Comparison of ENCODE assay signal across 9 cellular contexts in the genomic region with DNA sequence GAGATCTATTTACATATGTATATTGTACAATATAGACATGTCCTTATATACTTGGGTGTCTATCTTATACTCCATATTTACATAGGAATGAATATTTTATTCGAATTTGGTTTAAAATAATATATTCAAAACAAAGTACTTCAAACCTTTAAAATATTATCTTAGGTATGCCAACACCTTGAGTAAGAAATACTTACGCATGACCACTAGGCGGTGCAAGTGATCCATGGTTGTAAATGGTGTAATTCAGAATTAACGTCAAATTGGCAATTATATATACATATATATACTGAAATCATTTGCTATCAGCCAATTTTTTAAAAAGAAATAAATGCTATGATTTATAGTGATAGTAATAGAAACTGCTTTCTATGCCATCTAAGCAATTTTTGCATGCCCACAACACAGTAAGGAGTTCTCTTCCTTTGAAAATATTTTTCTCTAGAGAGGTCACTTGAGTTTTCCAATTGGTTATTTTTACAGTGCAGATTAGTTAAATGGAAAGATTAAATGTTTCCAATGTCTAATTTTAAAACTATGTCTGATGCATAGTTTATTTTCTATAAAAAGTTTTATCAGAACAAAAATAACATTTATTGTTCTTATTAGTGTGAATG. TPM values are rescaled to one million over a fixed set of nuclear protein-coding genes. Genes with fewer than 3 reads are reported as not detected.
DNase-seq lines count a peak whose midpoint lies in the region; ATAC-seq, FAIRE-seq and TF ChIP-seq lines count a peak whose summit lies in the region.
"Had no signal": no experiment of that assay in that cellular context is flagged by ENCODE, and none has a peak within 500 bp of the region (broad histone marks: within the 10 kb centered on the region; RNA-seq: fewer than 3 reads in every experiment).

No MANE protein-coding gene starts in this region.

- no peak overlapping the region for H3K4ac ChIP-seq in mesendoderm (ENCODE audit: low read depth, low read length)

- WGBS in mesendoderm (ENCODE audit: extremely low coverage, insufficient coverage, low lambda C conversion rate) = no CpG with 5 or more reads among the region's 4 CpGs
- WGBS in stomach, 5 donors = 0 to 3% (median 1%) methylated on average over 4 of the region's 4 CpGs

- H3K4me2 ChIP-seq in Loucy (ENCODE audit: low read depth, low read length, poor library complexity, severe bottlenecking) = no peak overlapping the region
- no peak overlapping the region for H3K4me2 ChIP-seq in mesendoderm (ENCODE audit: low read length)

- H3K79me1 ChIP-seq in mesendoderm (ENCODE audit: low read length) = no peaks in the 10 kb centered on the region

- no peak overlapping the region for H4K5ac ChIP-seq in mesendoderm (ENCODE audit: low read length)

- DNase-seq in AG04450 (ENCODE audit: low read depth, low spot score) = peak; percentile 18
- DNase-seq in T-cell = peak in 29 of 34 experiments; percentile 5 to 60 (median 42)
- peak; percentile 55 for DNase-seq in bronchial epithelial cell (ENCODE audit: low read depth)
- peak; percentile 40 for DNase-seq in mesendoderm
- peak; percentile 41 for DNase-seq in stomach
- no peak for DNase-seq in mesenteric fat pad (ENCODE audit: low spot score)

- H3K36me3 ChIP-seq in Loucy (ENCODE audit: insufficient read depth, low read length) (no peaks in the 10 kb centered on the region), bronchial epithelial cell (ENCODE audit: control insufficient read depth, insufficient read depth, low read length) (no peaks in the 10 kb centered on the region), mesendoderm (ENCODE audit: control insufficient read depth, insufficient read depth, low read length) (no peaks in the 10 kb centered on the region), stomach (no peaks in the 10 kb centered on the region)
- H3K36me3 ChIP-seq: neutrophil had no signal

- no peak for TF ChIP-seq EP300 in stomach (IDR thresholded peaks at IDR 0.05)

- FAIRE-seq in bronchial epithelial cell (lab: Jason Lieb, UNC) = no peak

- no peak overlapping the region for H2BK120ac ChIP-seq in mesendoderm (ENCODE audit: low read depth, low read length)

- no peak overlapping the region for H2BK15ac ChIP-seq in mesendoderm (replicated peaks; ENCODE audit: low read depth)

- H3K4me3 Mint-ChIP-seq in T-cell = no peak overlapping the region

- H3K9me3 Mint-ChIP-seq in T-cell = no peaks in the 10 kb centered on the region

- TF ChIP-seq CTCF in AG04450 (IDR thresholded peaks at IDR 0.05; ENCODE audit: low read depth, low read length) (peak; percentile 87), Loucy (conservative IDR thresholded peaks at IDR 0.05; ENCODE audit: low read length) (peak; percentile 83), bronchial epithelial cell (IDR thresholded peaks at IDR 0.05; ENCODE audit: insufficient read depth, low read length, severe bottlenecking) (peak; percentile 48), stomach (IDR thresholded peaks at IDR 0.05) (peak in 5 of 7 experiments; percentile 35 to 79 (median 59))

- H3K27ac Mint-ChIP-seq in T-cell = no peak overlapping the region

- TF ChIP-seq POLR2A in stomach (IDR thresholded peaks at IDR 0.05) = no peak

- H3K27me3 Mint-ChIP-seq in T-cell = no peaks in the 10 kb centered on the region

- no peak overlapping the region for H3K18ac ChIP-seq in mesendoderm (ENCODE audit: low read length)

- peaks cover 8 to 14% (median 12%) of the 10 kb centered on the region in 3 donors for H3K4me1 Mint-ChIP-seq in T-cell

- H3K4me1 ChIP-seq in Loucy (ENCODE audit: insufficient read depth, low read length, poor library complexity, severe bottlenecking) (peaks cover 29% of the 10 kb centered on the region), mesendoderm (ENCODE audit: control insufficient read depth, low read depth, low read length) (no peaks in the 10 kb centered on the region), stomach (peaks cover 0 to 3% (median 1%) of the 10 kb centered on the region in 4 donors)

- H3K9ac ChIP-seq in Loucy (ENCODE audit: low read depth, low read length, poor library complexity, severe bottlenecking) (no peak overlapping the region), mesendoderm (ENCODE audit: low read length) (no peak overlapping the region)

- H3K56ac ChIP-seq in mesendoderm (ENCODE audit: low read length) = no peak overlapping the region

- no peak overlapping the region for H2AFZ ChIP-seq in Loucy (ENCODE audit: low read length)

- CTCF ChIA-PET in AG04450 (lab: Charles Lee) = interaction anchor here (0.7 to 1.8 kb wide), 8 partner anchors 9 to 1206 kb away, joined by 3 to 6 read pairs (median 5); no protein-coding TSS in a partner anchor
- CTCF ChIA-PET in T-cell (lab: Charles Lee) = interaction anchor here in 1 of 2 donors (0.7 kb wide), 1 partner anchor 1004 kb away, joined by 5 read pairs; no protein-coding TSS in a partner anchor

- POLR2A ChIA-PET in AG04450 (lab: Yijun Ruan, JAX) = no interaction called here
- POLR2A ChIA-PET in T-cell (lab: Charles Lee) = no interaction called here

- H3K27ac ChIP-seq in AG04450 (ENCODE audit: low read depth, low read length) (no peak overlapping the region), mesendoderm (ENCODE audit: low read depth, low read length) (no peak overlapping the region), stomach (no peak overlapping the region)
- H3K27ac ChIP-seq: neutrophil had no signal

- H3K27me3 ChIP-seq in AG04450 (ENCODE audit: control insufficient read depth, insufficient read depth, low read length) (no peaks in the 10 kb centered on the region), Loucy (ENCODE audit: insufficient read depth, low read length, poor library complexity, severe bottlenecking) (no peaks in the 10 kb centered on the region), bronchial epithelial cell (ENCODE audit: control insufficient read depth, insufficient read depth, low read length) (no peaks in the 10 kb centered on the region), mesendoderm (ENCODE audit: insufficient read depth, low read length, poor library complexity) (no peaks in the 10 kb centered on the region), stomach (peaks cover 0 to 3% (median 0%) of the 10 kb centered on the region in 3 donors)
- H3K27me3 ChIP-seq: neutrophil had no signal

- no peaks in the 10 kb centered on the region for H4K20me1 ChIP-seq in Loucy (ENCODE audit: insufficient read depth, low read length, poor library complexity, severe bottlenecking)

- no peak overlapping the region for H2BK5ac ChIP-seq in mesendoderm (ENCODE audit: low read length)

- no peaks in the 10 kb centered on the region for H3K9me3 ChIP-seq in AG04450 (ENCODE audit: control insufficient read depth, insufficient read depth, low read length)
- H3K9me3 ChIP-seq in Loucy (ENCODE audit: insufficient read depth, low read depth, low read length) = no peaks in the 10 kb centered on the region
- no peaks in the 10 kb centered on the region for H3K9me3 ChIP-seq in stomach
- H3K9me3 ChIP-seq: neutrophil had no signal

- H3K79me2 ChIP-seq in Loucy (ENCODE audit: insufficient read depth, low read length) (peaks cover 29% of the 10 kb centered on the region), mesendoderm (ENCODE audit: control insufficient read depth, insufficient read depth, low read length) (no peaks in the 10 kb centered on the region)

- ATAC-seq in GM18498 (IDR thresholded peaks at IDR 0.05; ENCODE audit: unreplicated experiment) = peak; percentile 42
- ATAC-seq in T-cell (replicated peaks in 1 of 4) = peak in 2 of 4 experiments; percentile 38 to 58

- no peaks in the 10 kb centered on the region for H3F3A ChIP-seq in Loucy (ENCODE audit: low read depth)

- no peak overlapping the region for H2AK5ac ChIP-seq in mesendoderm (ENCODE audit: low read length)

- H3K23ac ChIP-seq in mesendoderm (ENCODE audit: low read length) = no peak overlapping the region

- H4K8ac ChIP-seq in mesendoderm (ENCODE audit: low read depth, low read length) = no peak overlapping the region

- no peaks in the 10 kb centered on the region for H3K36me3 Mint-ChIP-seq in T-cell

- no peaks in the 10 kb centered on the region for H3K9me2 ChIP-seq in Loucy (replicated peaks; ENCODE audit: low read depth, low read length)

- intact Hi-C loops in stomach (cut with DNase I; ENCODE audit: low total_unique reads) = no loop called here

- H3K4me3 ChIP-seq in AG04450 (ENCODE audit: low read depth, low read length) (no peak overlapping the region), Loucy (ENCODE audit: low read length, poor library complexity, severe bottlenecking) (no peak overlapping the region), bronchial epithelial cell (ENCODE audit: low read depth, low read length) (no peak overlapping the region), mesendoderm (ENCODE audit: low read length) (no peak overlapping the region), stomach (no peak overlapping the region)

RNA-seq across cellular contexts. Expression of gene SPAG16, which starts 37.5 kb away (rescaled TPM):
- 17.9 and 28.1 TPM in 2 replicates for polyA plus RNA-seq in AG04450 (2011; rRNA removed)
- 5.1 and 10.0 TPM in 2 replicates for polyA minus RNA-seq in AG04450 (2011; rRNA and poly(A)+ RNA removed)
- total RNA-seq in T-cell = 1 to 10 TPM; 4.0 to 8.8 (median 6.1) TPM
- 10.8 and 26.6 TPM in 2 replicates for total RNA-seq in bronchial epithelial cell
- polyA plus RNA-seq in mesendoderm (2013, experiment 1 of 2) = 12.6 TPM
- polyA plus RNA-seq in mesendoderm (2013, experiment 2 of 2) = 12.3 TPM
- total RNA-seq in stomach = 100 to 1,000 TPM in 3 of 5 donors, 10 to 100 TPM in 2; 27.5 to 137 (median 101) TPM
- 10 to 100 TPM; 16.0 to 29.6 (median 19.0) TPM for polyA plus RNA-seq in stomach
- total RNA-seq in mesenteric fat pad = 10.9 TPM
